Comparison of ENCODE assay signal across 8 cellular contexts in genomic region chr22:23786752-23787599, GRCh38. TPM values are rescaled to one million over a fixed set of nuclear protein-coding genes. Genes with fewer than 3 reads are reported as not detected.
DNase-seq lines count a peak whose midpoint lies in the region; ATAC-seq and TF ChIP-seq lines count a peak whose summit lies in the region.

Gene SMARCB1 (plus strand): TSS chr22:23786966. CDS start chr22:23787170, 204 bp downstream.

- H3K4me1 Mint-ChIP-seq in neural progenitor cell = peaks cover 27% of the 10 kb centered on the region

- H3K27ac Mint-ChIP-seq in neural progenitor cell = peak within 1 kb of the TSS; percentile 99

- DNase-seq in DMS79 treated with DMSO at 0.1 percent for 48 hours (lab: John Stamatoyannopoulos, UW) (peak; percentile 53), LHCN-M2 (ENCODE audit: low read depth) (peak; percentile 91), SHP77 treated with DMSO at 0.1 percent for 48 hours (lab: John Stamatoyannopoulos, UW) (peak; percentile 44), activated gamma-delta T cell (lab: John Stamatoyannopoulos, UW) (peak; percentile 89), foreskin fibroblast (peak; percentile 94 to 98), neural progenitor cell (ENCODE audit: low spot score) (peak; percentile 95), stomach (peak; percentile 94)

- H3K4me2 ChIP-seq in neural progenitor cell = peak within 1 kb of the TSS; percentile 91

- no peak for TF ChIP-seq EP300 in stomach (IDR thresholded peaks at IDR 0.05)

- intact Hi-C loops in stomach (cut with DNase I; ENCODE audit: low total_unique reads) = no loop called here

- H3K9me3 Mint-ChIP-seq in neural progenitor cell = no peaks in the 10 kb centered on the region

- peak within 1 kb of the TSS; percentile 97 for H3K27ac ChIP-seq in neural progenitor cell
- peak within 1 kb of the TSS; percentile 98 to 100 (median 100) for H3K27ac ChIP-seq in stomach

- no peaks in the 10 kb centered on the region for H3K9me3 ChIP-seq in neural progenitor cell (ENCODE audit: low read depth)
- no peaks in the 10 kb centered on the region for H3K9me3 ChIP-seq in stomach

- H3K4me1 ChIP-seq in neural progenitor cell = peaks cover 24% of the 10 kb centered on the region
- peaks cover 32 to 69% (median 63%) of the 10 kb centered on the region in 4 donors for H3K4me1 ChIP-seq in stomach

- H3K27me3 Mint-ChIP-seq in neural progenitor cell (ENCODE audit: insufficient read depth, low read depth) = no peaks in the 10 kb centered on the region

- H4K20me1 ChIP-seq in neural progenitor cell (ENCODE audit: low read depth) = peaks cover 47% of the 10 kb centered on the region

- peaks cover 16% of the 10 kb centered on the region for H3F3A ChIP-seq in neural progenitor cell (ENCODE audit: low read depth)

- H3K9ac ChIP-seq in neural progenitor cell = peak within 1 kb of the TSS; percentile 91

- H2AFZ ChIP-seq in neural progenitor cell (replicated peaks) = peak within 1 kb of the TSS; percentile 77

- peaks cover 47% of the 10 kb centered on the region for H3K79me2 ChIP-seq in neural progenitor cell (ENCODE audit: low read depth)

- H3K4me3 ChIP-seq in foreskin fibroblast (ENCODE audit: low read depth in 1 of 2, low read length in 2 of 2) (peak within 1 kb of the TSS; percentile 77 to 86), neural progenitor cell (peak within 1 kb of the TSS; percentile 78), stomach (peak within 1 kb of the TSS; percentile 61 to 96 (median 86))

- H3K36me3 Mint-ChIP-seq in neural progenitor cell = peaks cover 7% of the 10 kb centered on the region

- H3K36me3 ChIP-seq in neural progenitor cell = no peaks in the 10 kb centered on the region
- H3K36me3 ChIP-seq in stomach = peaks cover 6 to 8% (median 7%) of the 10 kb centered on the region in 4 donors

- no peaks in the 10 kb centered on the region for H3K27me3 ChIP-seq in neural progenitor cell
- no peaks in the 10 kb centered on the region for H3K27me3 ChIP-seq in stomach

- TF ChIP-seq CTCF in foreskin fibroblast (IDR thresholded peaks at IDR 0.05; ENCODE audit: low read depth, low read length) (no peak), neural progenitor cell (IDR thresholded peaks at IDR 0.05) (no peak), stomach (IDR thresholded peaks at IDR 0.05) (no peak)

- peak within 1 kb of the TSS; percentile 93 for H3K4me3 Mint-ChIP-seq in neural progenitor cell

- 0 to 1% (median 0%) methylated on average over 9 to 97 of the region's 97 CpGs for WGBS in stomach, 5 donors

- ATAC-seq in GM21737 (IDR thresholded peaks at IDR 0.05; ENCODE audit: unreplicated experiment) = peak; percentile 66

- peak in 1 of 4 donors; percentile 30 for TF ChIP-seq POLR2A in stomach (IDR thresholded peaks at IDR 0.05)

RNA-seq across cellular contexts. Expression of gene SMARCB1, which starts in this region (rescaled TPM):
- 77.1 and 90.0 TPM in 2 replicates for total RNA-seq in LHCN-M2 (2014; rRNA removed)
- polyA plus RNA-seq in LHCN-M2 (2012) = 194 TPM
- 151 and 170 TPM in 2 replicates for total RNA-seq in neural progenitor cell (ENCODE audit: low replicate concordance)
- 10 to 100 TPM; 13.4 to 74.6 (median 48.2) TPM for total RNA-seq in stomach
- polyA plus RNA-seq in stomach = 10 to 100 TPM; 34.0 to 44.4 (median 37.2) TPM

Comparison
In these comparisons a context has a peak if more than half of its experiments do, and no peak if none do; other contexts are left out.
1. Peak in every context shown above with its lines: DNase-seq, ATAC-seq, H3K4me3 ChIP-seq and H3K27ac ChIP-seq.
2. DNase-seq: peak in every context shown above with its lines; median percentile 96 in foreskin fibroblast; 95 in neural progenitor cell; 94 in stomach; 91 in LHCN-M2; 89 in activated gamma-delta T cell; 53 in DMS79 treated with DMSO at 0.1 percent for 48 hours; 44 in SHP77 treated with DMSO at 0.1 percent for 48 hours.